ENCODE assay signal across 19 cellular contexts in the genomic region with DNA sequence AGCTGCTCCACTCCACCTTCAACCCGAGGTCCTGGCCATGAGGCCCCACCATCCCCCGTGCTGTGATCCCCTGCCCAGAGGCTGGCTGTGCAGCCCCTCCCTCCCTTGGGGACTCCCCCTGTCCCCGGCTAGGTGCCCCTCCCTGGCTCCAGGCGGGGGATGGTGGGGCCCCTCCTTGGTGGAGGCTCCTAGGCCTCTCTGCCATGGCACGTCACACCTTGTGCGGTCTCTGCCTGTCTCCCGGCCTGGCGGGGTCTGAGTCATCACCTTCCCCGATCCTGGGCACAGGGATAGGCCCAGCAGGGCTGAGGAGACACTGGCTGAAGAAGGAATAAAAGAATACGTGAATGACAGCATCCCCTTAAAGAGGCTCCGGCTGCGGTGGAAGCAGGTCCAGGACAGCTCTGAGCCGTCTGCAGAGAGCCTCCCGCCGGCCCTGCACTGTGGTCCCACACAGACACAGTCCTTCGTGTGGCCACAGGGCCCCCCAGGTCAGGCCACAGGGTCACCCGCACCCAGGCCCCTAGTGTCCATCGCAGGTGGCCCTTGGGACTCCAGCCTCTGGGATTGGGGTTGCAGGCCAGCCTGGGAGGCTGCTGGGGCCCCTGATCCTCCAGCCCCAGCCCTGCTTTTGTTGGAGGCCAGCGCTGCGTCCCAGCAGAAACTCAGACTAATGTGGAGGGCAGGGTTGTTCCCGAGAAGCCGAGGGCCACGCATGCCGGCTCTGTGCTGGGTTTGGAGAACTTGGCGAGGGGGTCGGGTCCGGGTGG. TPM values are rescaled to one million over a fixed set of nuclear protein-coding genes. Genes with fewer than 3 reads are reported as not detected.
"Had no signal": no experiment of that assay in that cellular context is flagged by ENCODE, and none has a peak within 500 bp of the region (broad histone marks: within the 10 kb centered on the region; RNA-seq: fewer than 3 reads in every experiment).

No MANE protein-coding gene starts in this region.

- ATAC-seq: activated CD8-positive, alpha-beta T cell treated with anti-CD3 and anti-CD28 coated beads for 36 hours; activated naive CD4-positive, alpha-beta T cell treated with anti-CD3 and anti-CD28 coated beads, Interleukin-2, amount 50 U/mL, for 72 hours; left colon; lower lobe of right lung; psoas muscle; sciatic nerve; T-helper 17 cell; WTC11 had no signal

- H3K27ac ChIP-seq: coronary artery, lower lobe of right lung, psoas muscle, upper lobe of left lung had no signal

- H3K4me3 ChIP-seq: coronary artery, lower lobe of right lung, psoas muscle, upper lobe of left lung had no signal

- H3K4me1 ChIP-seq: psoas muscle had no signal

- H3K9me3 ChIP-seq: lower lobe of right lung, psoas muscle, upper lobe of left lung had no signal

- DNase-seq: activated CD4-positive, alpha-beta T cell treated with anti-CD3 and anti-CD28 coated beads for 48 hours; activated CD8-positive, alpha-beta memory T cell treated with anti-CD3 and anti-CD28 coated beads, Interleukin-2, amount 50 U/mL, for 4 hours; activated CD8-positive, alpha-beta T cell treated with anti-CD3 and anti-CD28 coated beads for 36 hours; activated gamma-delta T cell; activated T-cell treated with anti-CD3 and anti-CD28 coated beads, Interleukin-2, amount 50 U/mL, for 48 hours; effector CD8-positive, alpha-beta T cell; foreskin melanocyte; head of caudate nucleus; left colon; lower lobe of right lung; midbrain; psoas muscle; T-helper 17 cell had no signal

- H3K36me3 ChIP-seq: lower lobe of right lung had no signal

RNA-seq across cellular contexts. Expression of a gene that starts 43.6 kb away (rescaled TPM):
- total RNA-seq: myocyte had no signal
